Comparison of ENCODE assay signal across 8 cellular contexts in the genomic region with DNA sequence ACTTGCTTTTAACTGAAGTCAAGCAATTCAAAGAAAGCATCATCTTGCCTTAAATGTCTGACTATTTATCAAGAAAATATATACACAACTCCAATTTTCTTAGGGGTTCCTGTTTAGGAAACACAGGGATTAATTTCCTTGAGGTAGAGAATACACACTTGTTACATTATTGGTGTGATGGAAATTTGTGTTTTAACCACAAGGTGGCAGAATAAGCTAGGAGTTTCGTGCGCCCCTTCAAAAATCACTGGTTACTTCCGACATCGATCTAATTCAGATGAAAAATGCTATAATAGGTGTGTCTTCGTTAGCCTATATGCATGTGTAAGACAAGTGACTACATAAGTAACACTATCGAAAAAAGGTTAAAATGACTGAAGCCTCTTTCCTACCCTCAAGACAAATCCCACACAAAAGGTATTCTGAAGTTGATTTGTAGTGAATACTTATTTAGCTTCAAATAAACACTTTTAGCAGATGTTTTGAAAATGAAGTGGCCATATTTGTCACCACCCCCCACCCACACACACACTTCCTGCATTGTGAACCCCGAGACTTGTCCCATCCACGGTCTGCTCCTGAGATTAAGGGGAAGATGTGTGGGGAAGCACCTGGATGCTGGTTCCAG.
DNase-seq lines count a peak whose midpoint lies in the region; ATAC-seq, FAIRE-seq and TF ChIP-seq lines count a peak whose summit lies in the region.

No MANE protein-coding gene starts in this region.

- no peaks in the 10 kb centered on the region for H3F3A ChIP-seq in smooth muscle cell (ENCODE audit: low read depth)

- H3K4me2 ChIP-seq in smooth muscle cell: peak overlapping the region; percentile 73

- CTCF ChIA-PET in activated naive CD4-positive, alpha-beta T cell treated with anti-CD3 and anti-CD28 coated beads for 36 hours (lab: Charles Lee): interaction anchor here (0.7 kb wide), 1 partner anchor 666 kb away, joined by 3 read pairs; no protein-coding TSS in a partner anchor

- H2AFZ ChIP-seq in smooth muscle cell (ENCODE audit: low read depth): peak overlapping the region; percentile 35

- POLR2A ChIA-PET in naive thymus-derived CD8-positive, alpha-beta T cell (lab: Charles Lee): no interaction called here

- no peaks in the 10 kb centered on the region for H3K9me3 ChIP-seq in smooth muscle cell (replicated peaks; ENCODE audit: low read depth)

- no peaks in the 10 kb centered on the region for H3K36me3 Mint-ChIP-seq in naive thymus-derived CD8-positive, alpha-beta T cell
- H3K36me3 Mint-ChIP-seq in activated naive CD4-positive, alpha-beta T cell treated with anti-CD3 and anti-CD28 coated beads for 36 hours (ENCODE audit: low read depth): no peaks in the 10 kb centered on the region

- in situ Hi-C loops in SK-MEL-5 (cut with HindIII; ENCODE audit: low pct_unique_long_range_greater_than_20kb, low sequenced_read_pairs): no loop called here

- H3K4me1 Mint-ChIP-seq in naive thymus-derived CD8-positive, alpha-beta T cell: no peaks in the 10 kb centered on the region
- H3K4me1 Mint-ChIP-seq in activated naive CD4-positive, alpha-beta T cell treated with anti-CD3 and anti-CD28 coated beads for 36 hours (ENCODE audit: low read depth): no peaks in the 10 kb centered on the region

- TF ChIP-seq CTCF in D721Med (IDR thresholded peaks at IDR 0.05; ENCODE audit: insufficient read depth, missing control alignments): peak; percentile 79
- TF ChIP-seq CTCF in foreskin keratinocyte (conservative IDR thresholded peaks at IDR 0.05): peak; percentile 84
- peak; percentile 73 for TF ChIP-seq CTCF in smooth muscle cell (IDR thresholded peaks at IDR 0.05; ENCODE audit: borderline replicate concordance, insufficient read depth, poor library complexity, severe bottlenecking)

- no peaks in the 10 kb centered on the region for H3K79me2 ChIP-seq in smooth muscle cell (ENCODE audit: low read depth)

- H3K4me1 ChIP-seq in foreskin keratinocyte: peaks cover 12% of the 10 kb centered on the region
- no peaks in the 10 kb centered on the region for H3K4me1 ChIP-seq in smooth muscle cell (ENCODE audit: low read depth)

- H3K27me3 ChIP-seq in foreskin keratinocyte: no peaks in the 10 kb centered on the region
- peaks cover 6% of the 10 kb centered on the region for H3K27me3 ChIP-seq in smooth muscle cell (ENCODE audit: low read depth)

- no peak overlapping the region for H3K4me3 Mint-ChIP-seq in naive thymus-derived CD8-positive, alpha-beta T cell
- no peak overlapping the region for H3K4me3 Mint-ChIP-seq in activated naive CD4-positive, alpha-beta T cell treated with anti-CD3 and anti-CD28 coated beads for 36 hours

- H3K27ac ChIP-seq in foreskin keratinocyte (no peak overlapping the region), smooth muscle cell (ENCODE audit: low read depth) (no peak overlapping the region)

- FAIRE-seq in D721Med (lab: Jason Lieb, UNC): peak; percentile 91

- peaks cover 0 to 3% (median 0%) of the 10 kb centered on the region in 9 donors for H3K9me3 Mint-ChIP-seq in naive thymus-derived CD8-positive, alpha-beta T cell
- H3K9me3 Mint-ChIP-seq in activated naive CD4-positive, alpha-beta T cell treated with anti-CD3 and anti-CD28 coated beads for 36 hours: no peaks in the 10 kb centered on the region

- WGBS in smooth muscle cell (ENCODE audit: low lambda C conversion rate): 11% methylated on average over 8 of the region's 8 CpGs

- no peaks in the 10 kb centered on the region for H4K20me1 ChIP-seq in smooth muscle cell (ENCODE audit: low read depth)

- H3K9ac ChIP-seq in smooth muscle cell (ENCODE audit: low read depth): no peak overlapping the region

- intact Hi-C loops in activated naive CD4-positive, alpha-beta T cell treated with anti-CD3 and anti-CD28 coated beads for 36 hours (cut with micrococcal nuclease): loop anchor here (1.0 to 5.0 kb wide), 4 partner anchors 203 to 1721 kb away; no protein-coding TSS in a partner anchor

- DNase-seq in D721Med (ENCODE audit: insufficient read length, low spot score) (no peak), SK-MEL-5 (ENCODE audit: low read depth, low spot score) (peak; percentile 63), foreskin keratinocyte (peak in 1 of 2 donors; percentile 37), smooth muscle cell (lab: John Stamatoyannopoulos, UW; ENCODE audit: unreplicated experiment) (no peak)
- DNase-seq in Jurkat, Clone E6-1 (ENCODE audit: low read depth, low spot score): peak; percentile 39
- no peak for DNase-seq in naive thymus-derived CD8-positive, alpha-beta T cell
- DNase-seq in activated naive CD4-positive, alpha-beta T cell treated with anti-CD3 and anti-CD28 coated beads for 36 hours: no peak

- no peak overlapping the region for H3K4me3 ChIP-seq in Jurkat, Clone E6-1 (ENCODE audit: low read length)
- H3K4me3 ChIP-seq in smooth muscle cell: no peak overlapping the region

- H3K27me3 Mint-ChIP-seq in naive thymus-derived CD8-positive, alpha-beta T cell: no peaks in the 10 kb centered on the region
- no peaks in the 10 kb centered on the region for H3K27me3 Mint-ChIP-seq in activated naive CD4-positive, alpha-beta T cell treated with anti-CD3 and anti-CD28 coated beads for 36 hours (ENCODE audit: low read depth)

- no peaks in the 10 kb centered on the region for H3K36me3 ChIP-seq in smooth muscle cell (ENCODE audit: low read depth)

- peak overlapping the region in 1 of 10 donors; percentile 29 for H3K27ac Mint-ChIP-seq in naive thymus-derived CD8-positive, alpha-beta T cell
- no peak overlapping the region for H3K27ac Mint-ChIP-seq in activated naive CD4-positive, alpha-beta T cell treated with anti-CD3 and anti-CD28 coated beads for 36 hours

- ATAC-seq in GM19452 (IDR thresholded peaks at IDR 0.05; ENCODE audit: unreplicated experiment): peak; percentile 72
- ATAC-seq in foreskin keratinocyte: peak; percentile 63
- no peak for ATAC-seq in naive thymus-derived CD8-positive, alpha-beta T cell

Comparison
In these comparisons a context has a peak if more than half of its experiments do, and no peak if none do; other contexts are left out.
1. DNase-seq: peak in Jurkat, Clone E6-1 (single experiment) and SK-MEL-5 (single experiment); none in D721Med (single experiment), smooth muscle cell (single experiment), naive thymus-derived CD8-positive, alpha-beta T cell (0 of 10) and activated naive CD4-positive, alpha-beta T cell treated with anti-CD3 and anti-CD28 coated beads for 36 hours (single experiment).
2. ATAC-seq: peak in GM19452 (single experiment) and foreskin keratinocyte (single experiment); none in naive thymus-derived CD8-positive, alpha-beta T cell (0 of 2).
3. Peak in every context shown above with its lines, with median percentiles within 50 percentile points of each other: CTCF ChIP-seq.